ENCODE assay signal across 19 cellular contexts in the genomic region with DNA sequence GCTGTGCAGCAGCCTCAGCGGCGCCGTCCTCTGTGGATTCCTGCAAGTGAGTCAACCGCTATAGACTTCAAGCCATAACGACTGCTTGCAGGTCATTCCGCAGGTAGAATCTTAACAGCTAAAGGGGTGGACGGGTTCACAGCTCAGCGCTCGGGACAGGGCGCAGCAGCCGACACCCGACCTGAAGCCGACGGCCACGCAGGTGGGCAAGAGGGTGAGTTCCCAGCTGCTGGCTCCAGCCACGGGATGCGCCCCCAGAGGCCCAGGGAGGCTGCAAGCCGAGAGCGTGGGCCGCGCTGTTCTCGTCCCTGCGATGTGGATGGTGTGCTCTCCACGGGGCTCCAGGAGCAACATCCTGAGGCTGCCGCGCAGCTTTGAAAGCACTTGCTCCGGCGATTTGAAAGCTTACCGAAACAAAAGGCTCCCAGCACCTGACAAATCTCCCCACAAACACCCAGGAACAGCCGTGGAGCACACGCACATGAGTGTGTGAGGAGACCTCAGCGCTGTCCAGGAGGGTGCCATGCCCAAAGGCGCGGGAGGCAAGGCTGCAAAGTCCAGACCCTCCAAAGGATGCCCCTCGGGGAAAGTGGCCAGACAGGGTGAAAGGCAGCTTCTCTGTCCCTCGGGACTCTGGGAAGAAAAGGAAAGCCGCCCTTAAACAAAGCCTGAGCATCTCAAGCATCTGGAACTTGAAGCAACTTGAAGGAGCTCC. TPM values are rescaled to one million over a fixed set of nuclear protein-coding genes. Genes with fewer than 3 reads are reported as not detected.
DNase-seq lines count a peak whose midpoint lies in the region; ATAC-seq and TF ChIP-seq lines count a peak whose summit lies in the region.
"Had no signal": no experiment of that assay in that cellular context is flagged by ENCODE, and none has a peak within 500 bp of the region (broad histone marks: within the 10 kb centered on the region; RNA-seq: fewer than 3 reads in every experiment).

No MANE protein-coding gene starts in this region.

- H3K4me1 Mint-ChIP-seq in WTC11: no peaks in the 10 kb centered on the region

- no peak overlapping the region for H3K4me3 ChIP-seq in heart right ventricle
- H3K4me3 ChIP-seq in mucosa of descending colon: no peak overlapping the region
- no peak overlapping the region for H3K4me3 ChIP-seq in upper lobe of left lung
- H3K4me3 ChIP-seq: Peyer's patch had no signal

- peaks cover 16% of the 10 kb centered on the region for H3K27me3 Mint-ChIP-seq in WTC11 (ENCODE audit: low read depth)
- H3K27me3 Mint-ChIP-seq: CD4-positive, alpha-beta T cell had no signal

- H3K4me1 ChIP-seq in heart right ventricle: peaks cover 0 to 2% (median 0%) of the 10 kb centered on the region in 9 donors
- no peaks in the 10 kb centered on the region for H3K4me1 ChIP-seq in mucosa of descending colon (ENCODE audit: low read depth)
- H3K4me1 ChIP-seq in upper lobe of left lung: no peaks in the 10 kb centered on the region
- H3K4me1 ChIP-seq: Caco-2, Peyer's patch had no signal

- no peak for ATAC-seq in heart right ventricle
- ATAC-seq in WTC11: no peak
- no peak for ATAC-seq in mucosa of descending colon
- ATAC-seq in upper lobe of left lung (ENCODE audit: low FRiP score in 2 of 2): no peak
- no peak for ATAC-seq in GM18870 (IDR thresholded peaks at IDR 0.05; ENCODE audit: unreplicated experiment)
- ATAC-seq: HepG2 had no signal

- POLR2A ChIA-PET in WTC11 (lab: Charles Lee): no interaction called here

- H3K27ac ChIP-seq in heart right ventricle (no peak overlapping the region), upper lobe of left lung (no peak overlapping the region)
- H3K27ac ChIP-seq: Peyer's patch had no signal

- no peak for TF ChIP-seq CTCF in heart right ventricle (IDR thresholded peaks at IDR 0.05)
- TF ChIP-seq CTCF in WTC11 (IDR thresholded peaks at IDR 0.05): no peak
- no peak for TF ChIP-seq CTCF in mucosa of descending colon (IDR thresholded peaks at IDR 0.05)
- TF ChIP-seq CTCF in upper lobe of left lung (IDR thresholded peaks at IDR 0.05): no peak

- H3K27me3 ChIP-seq in heart right ventricle: no peaks in the 10 kb centered on the region
- H3K27me3 ChIP-seq in upper lobe of left lung: no peaks in the 10 kb centered on the region
- H3K27me3 ChIP-seq: BE2C, Peyer's patch had no signal

- CTCF ChIA-PET in WTC11 (lab: Charles Lee): interaction anchor here (0.6 to 1.5 kb wide), 5 partner anchors 49 to 154 kb away, joined by 3 to 10 read pairs (median 6); partner anchors contain the start of genes EXD3, NOXA1 and NRARP

- H3K27ac Mint-ChIP-seq in WTC11: no peak overlapping the region
- H3K27ac Mint-ChIP-seq: CD4-positive, alpha-beta T cell had no signal

- no peak for TF ChIP-seq POLR2A in upper lobe of left lung (IDR thresholded peaks at IDR 0.05)

- WGBS in heart right ventricle, 2 donors: 95 to 96% methylated on average over 37 of the region's 37 CpGs
- 94 to 96% methylated on average over 20 to 36 of the region's 37 CpGs for WGBS in upper lobe of left lung, 2 donors

- intact Hi-C loops in cardiac septum (cut with DNase I): no loop called here
- intact Hi-C loops in heart right ventricle (cut with DNase I): no loop called here
- intact Hi-C loops in mucosa of descending colon (cut with DNase I, micrococcal nuclease): no loop called here

- H3K9me3 ChIP-seq in heart right ventricle (peaks cover 0 to 9% (median 0%) of the 10 kb centered on the region in 11 donors), mucosa of descending colon (no peaks in the 10 kb centered on the region), upper lobe of left lung (no peaks in the 10 kb centered on the region)
- H3K9me3 ChIP-seq: Caco-2, Peyer's patch had no signal

- no peak for TF ChIP-seq EP300 in upper lobe of left lung (IDR thresholded peaks at IDR 0.05)

- 0 out of 2 replicates have a peak, but pooled peaks cover 7% of the 10 kb centered on the region for H3K9me3 Mint-ChIP-seq in WTC11
- H3K9me3 Mint-ChIP-seq: CD4-positive, alpha-beta T cell had no signal

- peak; percentile 76 for DNase-seq in cardiac septum (ENCODE audit: low spot score)
- no peak for DNase-seq in heart right ventricle
- DNase-seq in WTC11 (ENCODE audit: low spot score): peak; percentile 20
- peak in 2 of 3 donors; percentile 7 to 26 for DNase-seq in mucosa of descending colon
- peak; percentile 16 to 72 for DNase-seq in upper lobe of left lung
- no peak for DNase-seq in activated CD4-positive, CD25-positive, alpha-beta regulatory T cell (lab: John Stamatoyannopoulos, UW)
- DNase-seq: CD4-positive, alpha-beta T cell; GOT3; KG1; MV-4-11; NCI-H187; NCI-H2107; NCI-H510A; NK-92 treated with Interleukin-12 subunit alpha and Interleukin-12 subunit beta, amount 100 ng/mL, for 24 hours; Peyer's patch had no signal

- H3K36me3 Mint-ChIP-seq in WTC11: peaks cover 8% of the 10 kb centered on the region; the same call in 1 of the 2 replicates

- H3K36me3 ChIP-seq in heart right ventricle: peaks cover 0 to 27% (median 0%) of the 10 kb centered on the region in 9 donors
- H3K36me3 ChIP-seq in mucosa of descending colon (ENCODE audit: low read depth): no peaks in the 10 kb centered on the region
- H3K36me3 ChIP-seq in upper lobe of left lung: peaks cover 0 to 19% (median 9%) of the 10 kb centered on the region in 4 donors
- H3K36me3 ChIP-seq: BE2C had no signal

- no peak overlapping the region for H3K4me3 Mint-ChIP-seq in WTC11
- H3K4me3 Mint-ChIP-seq: CD4-positive, alpha-beta T cell had no signal

TF ChIP-seq in WTC11, 78 proteins besides CTCF, POLR2A, EP300 and RAD21:
- TF ChIP-seq MLX (CRISPR knock-in tag; IDR thresholded peaks at IDR 0.05) (no peak), FOXP4 (CRISPR knock-in tag; IDR thresholded peaks at IDR 0.05) (0 out of 2 replicates have a peak, but pooled peaks have one; percentile 40)

RNA-seq across cellular contexts. Expression of gene EXD3, which starts 48.7 kb away (rescaled TPM):
- 11.3 TPM for total RNA-seq in cardiac septum
- 10 to 100 TPM in 3 of 10 donors, 1 to 10 TPM in 7; 7.8 to 14.0 (median 9.2) TPM for total RNA-seq in heart right ventricle
- 10 to 100 TPM in 1 of 2 donors, 1 to 10 TPM in 1; 5.8 to 33.0 TPM for polyA plus RNA-seq in heart right ventricle
- 20.4 to 23.1 TPM (median 21.2 TPM) in 3 replicates for total RNA-seq in WTC11 (2021)
- 10 to 100 TPM; 39.4 to 56.7 (median 40.1) TPM for total RNA-seq in mucosa of descending colon
- 100 to 1,000 TPM in 1 of 6 donors, 10 to 100 TPM in 5; 12.3 to 118 (median 24.8) TPM for total RNA-seq in upper lobe of left lung

RNA-seq across cellular contexts. Expression of gene NOXA1, which starts 48.9 kb away (rescaled TPM):
- total RNA-seq in cardiac septum (3.3 TPM), heart right ventricle (1 to 10 TPM; 2.5 to 5.3 (median 3.0) TPM), WTC11 (2021) (2.9 to 5.9 TPM (median 4.8 TPM) in 3 replicates), mucosa of descending colon (10 to 100 TPM; 18.0 to 41.5 (median 27.2) TPM), upper lobe of left lung (10 to 100 TPM in 3 of 6 donors, 1 to 10 TPM in 3; 3.3 to 34.6 (median 11.7) TPM)
- 10 to 100 TPM in 1 of 2 donors, under 1 TPM in 1; 0.62 to 10.6 TPM for polyA plus RNA-seq in heart right ventricle

Comparison
In these comparisons a context has a peak if more than half of its experiments do, and no peak if none do; other contexts are left out.
1. DNase-seq: peak in cardiac septum (single experiment), WTC11 (single experiment), mucosa of descending colon (2 of 3) and upper lobe of left lung (2 of 2); none in heart right ventricle (0 of 2) and activated CD4-positive, CD25-positive, alpha-beta regulatory T cell (0 of 4).